ENCODE assay signal across 1 cellular context in genomic region chr16:9112166-9112843, GRCh38.
TF ChIP-seq lines count a peak whose summit lies in the region.

No MANE protein-coding gene starts in this region.

TF ChIP-seq in HepG2, 621 proteins besides CTCF, POLR2A, EP300 and RAD21 (continued from another document):
- TF ChIP-seq GMEB2 (CRISPR knock-in tag; IDR thresholded peaks at IDR 0.05; ENCODE audit: low read depth) = no peak
- TF ChIP-seq ONECUT2 (CRISPR knock-in tag; IDR thresholded peaks at IDR 0.05) = no peak
- no peak for TF ChIP-seq MXD4 (CRISPR knock-in tag; IDR thresholded peaks at IDR 0.05)
- TF ChIP-seq SAP130 (CRISPR knock-in tag; IDR thresholded peaks at IDR 0.05; ENCODE audit: low read depth) = peak; percentile 44
- no peak for TF ChIP-seq JDP2 (CRISPR knock-in tag; IDR thresholded peaks at IDR 0.05; ENCODE audit: borderline replicate concordance)
- TF ChIP-seq, protein P1, sequence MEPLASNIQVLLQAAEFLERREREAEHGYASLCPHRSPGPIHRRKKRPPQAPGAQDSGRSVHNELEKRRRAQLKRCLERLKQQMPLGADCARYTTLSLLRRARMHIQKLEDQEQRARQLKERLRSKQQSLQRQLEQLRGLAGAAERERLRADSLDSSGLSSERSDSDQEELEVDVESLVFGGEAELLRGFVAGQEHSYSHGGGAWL (CRISPR knock-in tag; IDR thresholded peaks at IDR 0.05) = peak; percentile 33; the same call in 1 of the 2 replicates
- 0 out of 2 replicates have a peak, but pooled peaks have one; percentile 27 for TF ChIP-seq THAP11 (CRISPR knock-in tag; IDR thresholded peaks at IDR 0.05)
- TF ChIP-seq, protein P2, sequence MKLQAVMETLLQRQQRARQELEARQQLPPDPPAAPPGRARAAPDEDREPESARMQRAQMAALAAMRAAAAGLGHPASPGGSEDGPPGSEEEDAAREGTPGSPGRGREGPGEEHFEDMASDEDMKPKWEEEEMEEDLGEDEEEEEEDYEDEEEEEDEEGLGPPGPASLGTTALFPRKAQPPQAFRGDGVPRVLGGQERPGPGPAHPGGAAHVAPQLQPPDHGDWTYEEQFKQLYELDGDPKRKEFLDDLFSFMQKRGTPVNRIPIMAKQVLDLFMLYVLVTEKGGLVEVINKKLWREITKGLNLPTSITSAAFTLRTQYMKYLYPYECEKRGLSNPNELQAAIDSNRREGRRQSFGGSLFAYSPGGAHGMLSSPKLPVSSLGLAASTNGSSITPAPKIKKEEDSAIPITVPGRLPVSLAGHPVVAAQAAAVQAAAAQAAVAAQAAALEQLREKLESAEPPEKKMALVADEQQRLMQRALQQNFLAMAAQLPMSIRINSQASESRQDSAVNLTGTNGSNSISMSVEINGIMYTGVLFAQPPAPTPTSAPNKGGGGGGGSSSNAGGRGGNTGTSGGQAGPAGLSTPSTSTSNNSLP (IDR thresholded peaks at IDR 0.05; ENCODE audit: low read depth, low read length) = peak; percentile 89
- TF ChIP-seq HNF1A (IDR thresholded peaks at IDR 0.05; ENCODE audit: low read depth) = peak; percentile 65; the same call in 1 of the 2 replicates
- peak; percentile 73; the same call in 1 of the 2 replicates for TF ChIP-seq HNF1A (CRISPR knock-in tag; IDR thresholded peaks at IDR 0.05; ENCODE audit: borderline replicate concordance)
- TF ChIP-seq ZNF891 (CRISPR knock-in tag; IDR thresholded peaks at IDR 0.05) = peak; percentile 50; the same call in 1 of the 2 replicates
- TF ChIP-seq, protein P3, sequence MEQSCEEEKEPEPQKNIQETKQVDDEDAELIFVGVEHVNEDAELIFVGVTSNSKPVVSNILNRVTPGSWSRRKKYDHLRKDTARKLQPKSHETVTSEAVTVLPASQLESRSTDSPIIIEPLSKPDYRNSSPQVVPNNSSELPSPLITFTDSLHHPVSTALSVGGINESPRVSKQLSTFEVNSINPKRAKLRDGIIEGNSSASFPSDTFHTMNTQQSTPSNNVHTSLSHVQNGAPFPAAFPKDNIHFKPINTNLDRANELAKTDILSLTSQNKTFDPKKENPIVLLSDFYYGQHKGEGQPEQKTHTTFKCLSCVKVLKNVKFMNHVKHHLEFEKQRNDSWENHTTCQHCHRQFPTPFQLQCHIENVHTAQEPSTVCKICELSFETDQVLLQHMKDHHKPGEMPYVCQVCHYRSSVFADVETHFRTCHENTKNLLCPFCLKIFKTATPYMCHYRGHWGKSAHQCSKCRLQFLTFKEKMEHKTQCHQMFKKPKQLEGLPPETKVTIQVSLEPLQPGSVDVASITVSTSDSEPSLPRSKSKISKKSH (CRISPR knock-in tag; IDR thresholded peaks at IDR 0.05; ENCODE audit: borderline replicate concordance) = peak; percentile 45; the same call in 1 of the 2 replicates
- peak; percentile 61 for TF ChIP-seq XRCC5 (optimal IDR thresholded peaks at IDR 0.05; ENCODE audit: low read length)
- TF ChIP-seq SMAD3 (CRISPR knock-in tag; IDR thresholded peaks at IDR 0.05) = 0 out of 2 replicates have a peak, but pooled peaks have one; percentile 16
- TF ChIP-seq FOSL2 (CRISPR knock-in tag; IDR thresholded peaks at IDR 0.05) = peak; percentile 48
- no peak for TF ChIP-seq SOX13 (IDR thresholded peaks at IDR 0.05)
- TF ChIP-seq SOX13 (CRISPR knock-in tag; conservative IDR thresholded peaks at IDR 0.05 in 1 of 2, IDR thresholded peaks at IDR 0.05 in 1 of 2) = no peak
- TF ChIP-seq NFE2L1 (CRISPR knock-in tag; IDR thresholded peaks at IDR 0.05; ENCODE audit: borderline replicate concordance) = no peak
- no peak for TF ChIP-seq HNRNPUL1 (IDR thresholded peaks at IDR 0.05; ENCODE audit: low read depth, low read length)
- peak; percentile 45; the same call in 1 of the 2 replicates for TF ChIP-seq GATAD2A (CRISPR knock-in tag; IDR thresholded peaks at IDR 0.05)
- TF ChIP-seq ELF1 (CRISPR knock-in tag; IDR thresholded peaks at IDR 0.05) = no peak
TF ChIP-seq in HepG2: peak in this region for 45.
